19 cellular contexts compared by ENCODE assay signal in the genomic region with DNA sequence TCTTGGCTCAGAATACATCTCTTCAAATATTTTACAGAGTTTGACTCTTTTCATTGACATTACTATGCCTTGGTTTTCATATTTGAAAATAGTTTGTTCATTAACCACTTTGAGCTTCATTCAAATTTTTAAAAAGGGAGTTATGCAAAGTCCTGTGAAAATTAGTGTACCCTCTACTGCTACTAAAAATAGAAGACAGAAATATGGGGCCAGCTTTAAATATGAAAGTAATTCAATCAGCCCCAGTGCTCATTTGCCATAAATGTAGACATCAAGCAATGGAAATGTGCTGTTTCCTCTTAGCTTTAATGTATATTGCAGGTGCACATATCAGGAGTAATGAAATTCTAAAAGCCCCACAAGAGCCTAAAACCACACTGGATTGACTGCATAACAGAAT.
DNase-seq lines count a peak whose midpoint lies in the region; ATAC-seq and TF ChIP-seq lines count a peak whose summit lies in the region.
"Had no signal": no experiment of that assay in that cellular context is flagged by ENCODE, and none has a peak within 500 bp of the region (broad histone marks: within the 10 kb centered on the region; RNA-seq: fewer than 3 reads in every experiment).

No MANE protein-coding gene starts in this region.

- H3K9ac ChIP-seq in Karpas-422 (ENCODE audit: low read length) (peak overlapping the region; percentile 64), endodermal cell (ENCODE audit: extremely low read depth, low read length, poor library complexity, severe bottlenecking) (no peak overlapping the region)
- H3K9ac ChIP-seq: BLaER1 treated with 17β-estradiol and CSF1 and Interleukin-3, amounts not matched to agents 10 nM and 100 nM had no signal

- H3K27ac Mint-ChIP-seq in endodermal cell = peak overlapping the region; percentile 20
- H3K27ac Mint-ChIP-seq: B cell; CD4-positive, alpha-beta T cell; CD8-positive, alpha-beta T cell had no signal

- peaks cover 74% of the 10 kb centered on the region for H3K4me1 ChIP-seq in DOHH2 (ENCODE audit: control insufficient read depth, low read length)
- H3K4me1 ChIP-seq in Karpas-422 (ENCODE audit: low read length) = peaks cover 75% of the 10 kb centered on the region
- peaks cover 9% of the 10 kb centered on the region for H3K4me1 ChIP-seq in endodermal cell (ENCODE audit: control insufficient read depth, insufficient read depth, low read length)
- H3K4me1 ChIP-seq: A549, Caco-2 had no signal

- H3K4me3 Mint-ChIP-seq in endodermal cell = no peak overlapping the region
- H3K4me3 Mint-ChIP-seq: B cell; CD4-positive, alpha-beta T cell; CD8-positive, alpha-beta T cell had no signal

- TF ChIP-seq CTCF in DOHH2 (IDR thresholded peaks at IDR 0.05; ENCODE audit: low read depth, low read length, poor library complexity, severe bottlenecking) (no peak), endodermal cell (conservative IDR thresholded peaks at IDR 0.05) (no peak)

- no peak for ATAC-seq in esophagus mucosa
- ATAC-seq: A549; CD8-positive, alpha-beta T cell had no signal

- peaks cover 29% of the 10 kb centered on the region for H3K36me3 ChIP-seq in DOHH2 (ENCODE audit: control insufficient read depth, low read length)
- H3K36me3 ChIP-seq in Karpas-422 (ENCODE audit: insufficient read depth, low read length) = peaks cover 6% of the 10 kb centered on the region; the same call in 1 of the 2 replicates
- H3K36me3 ChIP-seq in endodermal cell (ENCODE audit: control insufficient read depth, insufficient read depth, low read length) = peaks cover 5% of the 10 kb centered on the region
- H3K36me3 ChIP-seq: BLaER1 treated with 17β-estradiol and CSF1 and Interleukin-3, amounts not matched to agents 10 nM and 100 nM had no signal

- H3K9me2 ChIP-seq in DOHH2 (replicated peaks; ENCODE audit: control insufficient read depth, low read length) (no peaks in the 10 kb centered on the region), Karpas-422 (replicated peaks; ENCODE audit: insufficient read depth, low read length) (no peaks in the 10 kb centered on the region)

- peaks cover 8% of the 10 kb centered on the region for H3K36me3 Mint-ChIP-seq in endodermal cell (ENCODE audit: low read depth)
- H3K36me3 Mint-ChIP-seq: CD8-positive, alpha-beta T cell had no signal

- no peaks in the 10 kb centered on the region for H4K20me1 ChIP-seq in DOHH2 (ENCODE audit: control insufficient read depth, insufficient read depth, low read depth, low read length)
- no peaks in the 10 kb centered on the region for H4K20me1 ChIP-seq in Karpas-422 (ENCODE audit: insufficient read depth, low read depth, low read length)
- H4K20me1 ChIP-seq: BLaER1 treated with 17β-estradiol and CSF1 and Interleukin-3, amounts not matched to agents 10 nM and 100 nM had no signal

- no peak overlapping the region for H2AFZ ChIP-seq in Karpas-422 (ENCODE audit: low read length)

- H3K9me3 ChIP-seq in DOHH2 (ENCODE audit: control insufficient read depth, insufficient read depth, low read length) (peaks cover 30% of the 10 kb centered on the region), Karpas-422 (ENCODE audit: low read length) (peaks cover 11% of the 10 kb centered on the region), endodermal cell (ENCODE audit: control insufficient read depth, low read length) (peaks cover 38% of the 10 kb centered on the region)
- H3K9me3 ChIP-seq: A549 had no signal

- H3K4me3 ChIP-seq in DOHH2 (ENCODE audit: low read length) (peak overlapping the region; percentile 51), Karpas-422 (ENCODE audit: low read length) (peak overlapping the region; percentile 47), endodermal cell (ENCODE audit: low read length) (no peak overlapping the region)
- H3K4me3 ChIP-seq: A549; BLaER1 treated with 17β-estradiol and CSF1 and Interleukin-3, amounts not matched to agents 10 nM and 100 nM had no signal

- DNase-seq in Karpas-422 (peak; percentile 90), endodermal cell (no peak), GM03348 (ENCODE audit: low spot score) (no peak)
- no peak for DNase-seq in activated effector memory CD4-positive, alpha-beta T cell treated with Interleukin-2 at 50 U/mL for 16 hours
- DNase-seq: AML-193; Caco-2; Calu3; CD4-positive, alpha-beta T cell; CD8-positive, alpha-beta T cell; DMS79 treated with DMSO at 0.1 percent for 48 hours; EL; GDM1 had no signal

- no peaks in the 10 kb centered on the region for H3K27me3 ChIP-seq in DOHH2 (ENCODE audit: control insufficient read depth, low read length)
- no peaks in the 10 kb centered on the region for H3K27me3 ChIP-seq in Karpas-422 (ENCODE audit: low read length)
- no peaks in the 10 kb centered on the region for H3K27me3 ChIP-seq in endodermal cell (ENCODE audit: control insufficient read depth, insufficient read depth, low read length, poor library complexity, severe bottlenecking)
- H3K27me3 ChIP-seq: BLaER1 treated with 17β-estradiol and CSF1 and Interleukin-3, amounts not matched to agents 10 nM and 100 nM had no signal

- peaks cover 2% of the 10 kb centered on the region for H3K27me3 Mint-ChIP-seq in endodermal cell (ENCODE audit: insufficient read depth)
- H3K27me3 Mint-ChIP-seq: B cell; CD4-positive, alpha-beta T cell had no signal

- H3K27ac ChIP-seq in DOHH2 (ENCODE audit: low read depth, low read length) = peak overlapping the region; percentile 93
- H3K27ac ChIP-seq in Karpas-422 (ENCODE audit: low read length) = peak overlapping the region; percentile 99
- H3K27ac ChIP-seq in endodermal cell (ENCODE audit: low read depth, low read length) = no peak overlapping the region
- H3K27ac ChIP-seq: 22Rv1; A549; BLaER1 treated with 17β-estradiol and CSF1 and Interleukin-3, amounts not matched to agents 10 nM and 100 nM; C4-2B had no signal

- H3F3A ChIP-seq in DOHH2 (ENCODE audit: control insufficient read depth, insufficient read depth) = peaks cover 25% of the 10 kb centered on the region

- H3K9me3 Mint-ChIP-seq in endodermal cell = peaks cover 50% of the 10 kb centered on the region

- peaks cover 30% of the 10 kb centered on the region for H3K4me1 Mint-ChIP-seq in endodermal cell
- H3K4me1 Mint-ChIP-seq: B cell had no signal

- H3K79me2 ChIP-seq in DOHH2 (ENCODE audit: control insufficient read depth, low read length) = no peaks in the 10 kb centered on the region
- no peaks in the 10 kb centered on the region for H3K79me2 ChIP-seq in Karpas-422 (ENCODE audit: low read length)

- H3K4me2 ChIP-seq in DOHH2 (ENCODE audit: low read length) = peak overlapping the region; percentile 59
- peak overlapping the region; percentile 65 for H3K4me2 ChIP-seq in Karpas-422 (ENCODE audit: low read depth, low read length, poor library complexity, severe bottlenecking)
- H3K4me2 ChIP-seq: A549; BLaER1 treated with 17β-estradiol and CSF1 and Interleukin-3, amounts not matched to agents 10 nM and 100 nM had no signal
